In the genomic region with DNA sequence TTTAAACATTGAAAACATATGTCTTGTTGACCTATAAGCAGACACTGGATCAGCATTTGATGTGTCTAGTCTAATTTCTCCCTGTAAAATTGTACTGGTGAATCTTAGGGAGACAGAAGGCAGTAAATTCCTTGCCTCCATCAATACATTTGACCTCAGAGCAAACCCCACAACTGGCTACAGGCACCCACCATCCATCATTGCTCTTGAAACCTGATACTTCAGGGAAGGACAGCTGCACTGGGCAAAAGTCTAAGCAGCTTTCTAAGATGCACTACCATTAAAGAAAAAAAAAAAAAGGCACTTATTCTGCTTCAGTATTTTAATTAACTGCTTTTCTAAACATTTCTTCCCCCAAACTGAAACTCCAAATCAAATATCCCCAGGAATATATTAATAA, we compare ENCODE assay signal across 9 cellular contexts.
"Had no signal": no experiment of that assay in that cellular context is flagged by ENCODE, and none has a peak within 500 bp of the region (broad histone marks: within the 10 kb centered on the region; RNA-seq: fewer than 3 reads in every experiment).

No MANE protein-coding gene starts in this region.

- DNase-seq: activated CD4-positive, alpha-beta memory T cell treated with anti-CD3 and anti-CD28 coated beads, Interleukin-2, amount 10 ng/mL, durations not matched to agents 7 days and 5 days; activated gamma-delta T cell; activated naive CD8-positive, alpha-beta T cell treated with anti-CD3 and anti-CD28 coated beads for 36 hours; activated T-cell treated with anti-CD3 and anti-CD28 coated beads, Interleukin-2, amount 50 U/mL, for 48 hours; anterior cingulate cortex; naive thymus-derived CD8-positive, alpha-beta T cell; T-helper 9 cell; thyroid gland; uterus had no signal

- H3K36me3 Mint-ChIP-seq: activated naive CD8-positive, alpha-beta T cell treated with anti-CD3 and anti-CD28 coated beads for 36 hours; naive thymus-derived CD8-positive, alpha-beta T cell had no signal

- ATAC-seq: naive thymus-derived CD8-positive, alpha-beta T cell had no signal

- H3K9me3 Mint-ChIP-seq: activated CD4-positive, alpha-beta memory T cell treated with anti-CD3 and anti-CD28 coated beads, Interleukin-2, amount 10 ng/mL, durations not matched to agents 7 days and 5 days; activated naive CD8-positive, alpha-beta T cell treated with anti-CD3 and anti-CD28 coated beads for 36 hours had no signal

- H3K4me1 Mint-ChIP-seq: activated CD4-positive, alpha-beta memory T cell treated with anti-CD3 and anti-CD28 coated beads, Interleukin-2, amount 10 ng/mL, durations not matched to agents 7 days and 5 days; activated naive CD8-positive, alpha-beta T cell treated with anti-CD3 and anti-CD28 coated beads for 36 hours; naive thymus-derived CD8-positive, alpha-beta T cell had no signal

- H3K4me3 Mint-ChIP-seq: activated CD4-positive, alpha-beta memory T cell treated with anti-CD3 and anti-CD28 coated beads, Interleukin-2, amount 10 ng/mL, durations not matched to agents 7 days and 5 days; activated naive CD8-positive, alpha-beta T cell treated with anti-CD3 and anti-CD28 coated beads for 36 hours; naive thymus-derived CD8-positive, alpha-beta T cell had no signal

- H3K27ac Mint-ChIP-seq: activated CD4-positive, alpha-beta memory T cell treated with anti-CD3 and anti-CD28 coated beads, Interleukin-2, amount 10 ng/mL, durations not matched to agents 7 days and 5 days; activated naive CD8-positive, alpha-beta T cell treated with anti-CD3 and anti-CD28 coated beads for 36 hours; naive thymus-derived CD8-positive, alpha-beta T cell had no signal
